ENCODE assay signal across 8 cellular contexts in the genomic region with DNA sequence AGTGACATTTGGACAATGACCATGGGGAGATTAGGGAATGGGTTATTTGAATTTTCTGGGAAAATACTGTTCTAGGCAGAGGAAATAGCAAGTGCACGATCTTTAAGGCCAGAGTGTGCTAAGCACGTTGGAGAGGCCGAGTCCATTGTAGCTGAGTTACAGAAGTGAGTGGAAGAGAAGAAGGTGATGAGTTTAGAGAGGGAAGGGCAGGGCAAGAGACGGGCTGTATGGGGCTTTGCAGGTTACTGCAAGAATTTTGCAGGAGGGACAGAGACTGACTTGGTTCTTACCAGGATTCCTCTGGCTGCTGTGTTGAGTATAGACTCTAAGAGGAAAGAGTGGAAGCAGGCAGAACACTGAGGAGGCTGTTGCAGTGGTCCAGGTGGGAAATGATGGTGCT. TPM values are rescaled to one million over a fixed set of nuclear protein-coding genes. Genes with fewer than 3 reads are reported as not detected.
A peak's percentile ranks its signal among the peaks of the same experiment; 100 is the strongest.
DNase-seq lines count a peak whose midpoint lies in the region; ATAC-seq, FAIRE-seq and TF ChIP-seq lines count a peak whose summit lies in the region.

No MANE protein-coding gene starts in this region.

- no peaks in the 10 kb centered on the region for H3K27me3 Mint-ChIP-seq in activated T-cell treated with anti-CD3 and anti-CD28 coated beads, Interleukin-2, amount 50 U/mL, for 72 hours (ENCODE audit: low read depth)

- 70% methylated on average over 4 of the region's 4 CpGs for WGBS in esophagus muscularis mucosa
- 58% methylated on average over 4 of the region's 4 CpGs for WGBS in suprapubic skin
- 65 to 78% (median 74%) methylated on average over 4 of the region's 4 CpGs for WGBS in small intestine, 3 donors

- DNase-seq in activated T-cell treated with anti-CD3 and anti-CD28 coated beads, Interleukin-2, amount 50 U/mL, for 72 hours, result no peak
- DNase-seq in activated T-cell treated with anti-CD3 and anti-CD28 coated beads for 4 hours (no peak), RKO (ENCODE audit: low spot score) (peak; percentile 26), esophagus muscularis mucosa (ENCODE audit: extremely low spot score) (no peak), suprapubic skin (ENCODE audit: low spot score in 2 of 2) (peak; percentile 19 to 29), GM19238 (ENCODE audit: insufficient read length, low spot score) (no peak), small intestine (no peak)

- H3K9me3 ChIP-seq in esophagus muscularis mucosa (no peaks in the 10 kb centered on the region), suprapubic skin (no peaks in the 10 kb centered on the region), small intestine (ENCODE audit: control insufficient read depth, low read depth) (no peaks in the 10 kb centered on the region)

- H3K9me3 Mint-ChIP-seq in activated T-cell treated with anti-CD3 and anti-CD28 coated beads, Interleukin-2, amount 50 U/mL, for 72 hours, result peaks cover 2% of the 10 kb centered on the region in 2 donors

- peaks cover 8 to 35% (median 27%) of the 10 kb centered on the region in 4 donors for H3K4me1 ChIP-seq in esophagus muscularis mucosa
- H3K4me1 ChIP-seq in suprapubic skin, result peaks cover 19% of the 10 kb centered on the region
- H3K4me1 ChIP-seq in small intestine (ENCODE audit: control insufficient read depth in 2 of 2, insufficient read depth in 1 of 2, low read depth in 1 of 2, low read length in 1 of 2), result peaks cover 0 to 3% of the 10 kb centered on the region in 2 donors

- H3K4me1 Mint-ChIP-seq in activated T-cell treated with anti-CD3 and anti-CD28 coated beads, Interleukin-2, amount 50 U/mL, for 72 hours (ENCODE audit: low read depth), result peaks cover 64% of the 10 kb centered on the region

- H3K36me3 ChIP-seq in esophagus muscularis mucosa (no peaks in the 10 kb centered on the region), suprapubic skin (no peaks in the 10 kb centered on the region), small intestine (ENCODE audit: control insufficient read depth in 2 of 2, insufficient read depth in 2 of 2, low read length in 2 of 2) (no peaks in the 10 kb centered on the region)

- H3K4me3 ChIP-seq in esophagus muscularis mucosa, result no peak overlapping the region
- no peak overlapping the region for H3K4me3 ChIP-seq in suprapubic skin
- no peak overlapping the region for H3K4me3 ChIP-seq in small intestine (ENCODE audit: low read depth in 1 of 2, low read length in 2 of 2)

- TF ChIP-seq CTCF in esophagus muscularis mucosa (IDR thresholded peaks at IDR 0.05), result no peak
- TF ChIP-seq CTCF in suprapubic skin (IDR thresholded peaks at IDR 0.05), result no peak

- intact Hi-C loops in esophagus muscularis mucosa (cut with DNase I), result loop anchor here (5.0 to 10.0 kb wide), 3 partner anchors 74 to 114 kb away; no protein-coding TSS in a partner anchor

- FAIRE-seq in small intestine (lab: Jason Lieb, UNC), result no peak

- ATAC-seq in activated T-cell treated with anti-CD3 and anti-CD28 coated beads, Interleukin-2, amount 50 U/mL, for 72 hours (replicated peaks in 1 of 2), result no peak
- no peak for ATAC-seq in HG03095 (IDR thresholded peaks at IDR 0.05; ENCODE audit: unreplicated experiment)

- H3K27ac ChIP-seq in esophagus muscularis mucosa (replicated peaks in 1 of 4) (peak overlapping the region; percentile 93 to 98 (median 96)), suprapubic skin (peak overlapping the region; percentile 94), small intestine (ENCODE audit: low read depth in 1 of 2, low read length in 1 of 2) (peak overlapping the region in 1 of 2 donors; percentile 57)

- TF ChIP-seq POLR2A in esophagus muscularis mucosa (IDR thresholded peaks at IDR 0.05; ENCODE audit: low read depth) (no peak), suprapubic skin (IDR thresholded peaks at IDR 0.05) (no peak)

- TF ChIP-seq EP300 in esophagus muscularis mucosa (IDR thresholded peaks at IDR 0.05) (no peak), suprapubic skin (IDR thresholded peaks at IDR 0.05) (no peak)

- H3K27me3 ChIP-seq in esophagus muscularis mucosa, result no peaks in the 10 kb centered on the region
- no peaks in the 10 kb centered on the region for H3K27me3 ChIP-seq in suprapubic skin
- no peaks in the 10 kb centered on the region for H3K27me3 ChIP-seq in small intestine (ENCODE audit: control insufficient read depth in 2 of 2, insufficient read depth in 2 of 2, low read length in 2 of 2)

- H3K4me3 Mint-ChIP-seq in activated T-cell treated with anti-CD3 and anti-CD28 coated beads, Interleukin-2, amount 50 U/mL, for 72 hours, result peak overlapping the region; percentile 77 to 99

- H3K27ac Mint-ChIP-seq in activated T-cell treated with anti-CD3 and anti-CD28 coated beads, Interleukin-2, amount 50 U/mL, for 72 hours, result peak overlapping the region; percentile 99

- H3K36me3 Mint-ChIP-seq in activated T-cell treated with anti-CD3 and anti-CD28 coated beads, Interleukin-2, amount 50 U/mL, for 72 hours (ENCODE audit: insufficient read depth in 2 of 2), result peaks cover 11 to 18% of the 10 kb centered on the region in 2 donors

RNA-seq across cellular contexts. Expression of gene NCOA3, which starts 1.1 kb away (rescaled TPM):
- total RNA-seq in activated T-cell treated with anti-CD3 and anti-CD28 coated beads, Interleukin-2, amount 50 U/mL, for 72 hours, result 100 to 1,000 TPM in 1 of 2 donors, 10 to 100 TPM in 1; 76.0 to 113 TPM
- total RNA-seq in esophagus muscularis mucosa (10 to 100 TPM; 25.7 to 51.4 (median 35.8) TPM), suprapubic skin (10 to 100 TPM; 45.1 to 77.8 (median 56.3) TPM)
- 1 to 10 TPM; 3.4 to 6.4 (median 3.8) TPM for polyA plus RNA-seq in small intestine

Comparison
In these comparisons a context has a peak if more than half of its experiments do, and no peak if none do; other contexts are left out.
1. DNase-seq: peak in RKO (single experiment) and suprapubic skin (2 of 2); none in activated T-cell treated with anti-CD3 and anti-CD28 coated beads, Interleukin-2, amount 50 U/mL, for 72 hours (0 of 2), activated T-cell treated with anti-CD3 and anti-CD28 coated beads for 4 hours (single experiment), esophagus muscularis mucosa (single experiment), GM19238 (single experiment) and small intestine (single experiment).